Comparison of ENCODE assay signal across 13 cellular contexts in genomic region chr22:39448205-39449054, GRCh38. TPM values are rescaled to one million over a fixed set of nuclear protein-coding genes. Genes with fewer than 3 reads are reported as not detected.
DNase-seq lines count a peak whose midpoint lies in the region; ATAC-seq and TF ChIP-seq lines count a peak whose summit lies in the region.
"Had no signal": no experiment of that assay in that cellular context is flagged by ENCODE, and none has a peak within 500 bp of the region (broad histone marks: within the 10 kb centered on the region; RNA-seq: fewer than 3 reads in every experiment).

No MANE protein-coding gene starts in this region.

- no peaks in the 10 kb centered on the region for H3K36me3 ChIP-seq in hepatocyte (replicated peaks; ENCODE audit: insufficient read depth, low read depth)
- H3K36me3 ChIP-seq: ascending aorta, neural progenitor cell, tibial nerve had no signal

- H3K4me3 ChIP-seq in NB4 (ENCODE audit: low read depth, low read length) = no peak overlapping the region
- H3K4me3 ChIP-seq in hepatocyte = no peak overlapping the region
- H3K4me3 ChIP-seq: ascending aorta, neural progenitor cell, tibial nerve had no signal

- DNase-seq in activated CD4-positive, alpha-beta T cell treated with anti-CD3 and anti-CD28 coated beads, Interleukin-2, amount 10 ng/mL, durations not matched to agents 24 days and 14 days = no peak
- no peak for DNase-seq in activated CD4-positive, alpha-beta T cell treated with anti-CD3 and anti-CD28 coated beads, Interleukin-2, amount 50 U/mL, for 1 hour
- DNase-seq in NB4 (ENCODE audit: low read depth) (peak; percentile 35), hepatocyte (ENCODE audit: low spot score) (peak; percentile 68)
- no peak for DNase-seq in stimulated activated naive B cell treated with anti-CD40 and anti-IgM and Interleukin-4, amounts not matched to agents 10 μg/mL and 1 μg/mL and 100 μg/mL, for 72 hours
- no peak for DNase-seq in activated T-cell treated with anti-CD3 and anti-CD28 coated beads, Interleukin-2, amount 50 U/mL, for 1 hour
- DNase-seq: NCI-H2081, T-helper 9 cell had no signal

- no peaks in the 10 kb centered on the region for H3K9me3 Mint-ChIP-seq in activated CD4-positive, alpha-beta T cell treated with anti-CD3 and anti-CD28 coated beads, Interleukin-2, amount 10 ng/mL, durations not matched to agents 24 days and 14 days
- H3K9me3 Mint-ChIP-seq in stimulated activated naive B cell treated with anti-CD40 and anti-IgM and Interleukin-4, amounts not matched to agents 10 μg/mL and 1 μg/mL and 100 μg/mL, for 72 hours = no peaks in the 10 kb centered on the region
- H3K9me3 Mint-ChIP-seq: neural progenitor cell had no signal

- H3K27me3 ChIP-seq in hepatocyte = no peaks in the 10 kb centered on the region
- H3K27me3 ChIP-seq: ascending aorta, neural progenitor cell, tibial nerve had no signal

- 69% methylated on average over 19 of the region's 19 CpGs for WGBS in hepatocyte (ENCODE audit: low lambda C conversion rate, missing lambda C conversion rate)

- H2AFZ ChIP-seq in hepatocyte = no peak overlapping the region
- H2AFZ ChIP-seq: neural progenitor cell had no signal

- no peaks in the 10 kb centered on the region for H3K27me3 Mint-ChIP-seq in activated CD4-positive, alpha-beta T cell treated with anti-CD3 and anti-CD28 coated beads, Interleukin-2, amount 10 ng/mL, durations not matched to agents 24 days and 14 days
- H3K27me3 Mint-ChIP-seq in stimulated activated naive B cell treated with anti-CD40 and anti-IgM and Interleukin-4, amounts not matched to agents 10 μg/mL and 1 μg/mL and 100 μg/mL, for 72 hours = no peaks in the 10 kb centered on the region

- intact Hi-C loops in activated CD4-positive, alpha-beta T cell treated with anti-CD3 and anti-CD28 coated beads, Interleukin-2, amount 10 ng/mL, durations not matched to agents 24 days and 14 days (cut with micrococcal nuclease) = no loop called here

- peaks cover 11% of the 10 kb centered on the region for H3K4me1 ChIP-seq in hepatocyte (ENCODE audit: insufficient read depth)
- H3K4me1 ChIP-seq: ascending aorta had no signal

- no peak for ATAC-seq in stimulated activated naive B cell treated with anti-CD40 and anti-IgM and Interleukin-4, amounts not matched to agents 10 μg/mL and 1 μg/mL and 100 μg/mL, for 72 hours (replicated peaks)
- no peak for ATAC-seq in GM18907 (IDR thresholded peaks at IDR 0.05; ENCODE audit: unreplicated experiment)
- no peak for ATAC-seq in GM19455 (IDR thresholded peaks at IDR 0.05; ENCODE audit: unreplicated experiment)

- no peaks in the 10 kb centered on the region for H3K9me2 ChIP-seq in hepatocyte (replicated peaks; ENCODE audit: insufficient read depth)

- TF ChIP-seq CTCF in NB4 (IDR thresholded peaks at IDR 0.05; ENCODE audit: low read depth, low read length) (no peak), hepatocyte (IDR thresholded peaks at IDR 0.05; ENCODE audit: poor library complexity) (no peak)

- peak overlapping the region; percentile 80 for H3K27ac ChIP-seq in hepatocyte
- H3K27ac ChIP-seq: ascending aorta, neural progenitor cell had no signal

- peaks cover 28% of the 10 kb centered on the region for H3K4me1 Mint-ChIP-seq in activated CD4-positive, alpha-beta T cell treated with anti-CD3 and anti-CD28 coated beads, Interleukin-2, amount 10 ng/mL, durations not matched to agents 24 days and 14 days
- peaks cover 46 to 73% of the 10 kb centered on the region in 2 donors for H3K4me1 Mint-ChIP-seq in stimulated activated naive B cell treated with anti-CD40 and anti-IgM and Interleukin-4, amounts not matched to agents 10 μg/mL and 1 μg/mL and 100 μg/mL, for 72 hours

- TF ChIP-seq POLR2A in NB4 (IDR thresholded peaks at IDR 0.05; ENCODE audit: extremely low read depth, insufficient read length) = no peak

- H4K20me1 ChIP-seq in hepatocyte (ENCODE audit: insufficient read depth, poor library complexity, severe bottlenecking) = no peaks in the 10 kb centered on the region

- H3K79me2 ChIP-seq in hepatocyte = no peaks in the 10 kb centered on the region

- H3K27ac Mint-ChIP-seq in activated CD4-positive, alpha-beta T cell treated with anti-CD3 and anti-CD28 coated beads, Interleukin-2, amount 10 ng/mL, durations not matched to agents 24 days and 14 days = peak overlapping the region; percentile 37
- H3K27ac Mint-ChIP-seq in stimulated activated naive B cell treated with anti-CD40 and anti-IgM and Interleukin-4, amounts not matched to agents 10 μg/mL and 1 μg/mL and 100 μg/mL, for 72 hours = peak overlapping the region; percentile 68

- H3K36me3 Mint-ChIP-seq in activated CD4-positive, alpha-beta T cell treated with anti-CD3 and anti-CD28 coated beads, Interleukin-2, amount 10 ng/mL, durations not matched to agents 24 days and 14 days (ENCODE audit: low read depth) = no peaks in the 10 kb centered on the region
- H3K36me3 Mint-ChIP-seq in stimulated activated naive B cell treated with anti-CD40 and anti-IgM and Interleukin-4, amounts not matched to agents 10 μg/mL and 1 μg/mL and 100 μg/mL, for 72 hours = no peaks in the 10 kb centered on the region
- H3K36me3 Mint-ChIP-seq: neural progenitor cell had no signal

- H3K9me3 ChIP-seq in hepatocyte (ENCODE audit: low read depth) = no peaks in the 10 kb centered on the region
- H3K9me3 ChIP-seq: ascending aorta, tibial nerve had no signal

- H3K4me2 ChIP-seq in hepatocyte = no peak overlapping the region
- H3K4me2 ChIP-seq: neural progenitor cell had no signal

- H3K4me3 Mint-ChIP-seq in activated CD4-positive, alpha-beta T cell treated with anti-CD3 and anti-CD28 coated beads, Interleukin-2, amount 10 ng/mL, durations not matched to agents 24 days and 14 days = peak overlapping the region; percentile 10
- H3K4me3 Mint-ChIP-seq in stimulated activated naive B cell treated with anti-CD40 and anti-IgM and Interleukin-4, amounts not matched to agents 10 μg/mL and 1 μg/mL and 100 μg/mL, for 72 hours = peak overlapping the region; percentile 67 to 75
- H3K4me3 Mint-ChIP-seq: neural progenitor cell had no signal

RNA-seq across cellular contexts. Expression of gene MGAT3, which starts 8.4 kb away (rescaled TPM):
- 0.90 and 1.9 TPM in 2 replicates for total RNA-seq in activated CD4-positive, alpha-beta T cell treated with anti-CD3 and anti-CD28 coated beads, Interleukin-2, amount 10 ng/mL, durations not matched to agents 24 days and 14 days
- total RNA-seq in hepatocyte = 20.0 and 22.3 TPM in 2 replicates
- polyA plus RNA-seq in hepatocyte = 5.5 and 7.0 TPM in 2 replicates

RNA-seq across cellular contexts. Expression of gene TAB1, which starts 48.9 kb away (rescaled TPM):
- 24.9 and 27.0 TPM in 2 replicates for total RNA-seq in activated CD4-positive, alpha-beta T cell treated with anti-CD3 and anti-CD28 coated beads, Interleukin-2, amount 10 ng/mL, durations not matched to agents 24 days and 14 days
- total RNA-seq in hepatocyte = 13.3 and 14.0 TPM in 2 replicates
- 8.6 and 10.7 TPM in 2 replicates for polyA plus RNA-seq in hepatocyte

RNA-seq across cellular contexts. Expression of gene MIEF1, which starts 53.7 kb away (rescaled TPM):
- 53.7 and 54.8 TPM in 2 replicates for total RNA-seq in activated CD4-positive, alpha-beta T cell treated with anti-CD3 and anti-CD28 coated beads, Interleukin-2, amount 10 ng/mL, durations not matched to agents 24 days and 14 days
- total RNA-seq in hepatocyte = 25.8 and 31.8 TPM in 2 replicates
- polyA plus RNA-seq in hepatocyte = 17.5 and 22.2 TPM in 2 replicates

Comparison
In these comparisons a context has a peak if more than half of its experiments do, and no peak if none do; other contexts are left out.
1. DNase-seq: peak in NB4 (single experiment) and hepatocyte (single experiment); none in activated CD4-positive, alpha-beta T cell treated with anti-CD3 and anti-CD28 coated beads, Interleukin-2, amount 10 ng/mL, durations not matched to agents 24 days and 14 days (single experiment), activated CD4-positive, alpha-beta T cell treated with anti-CD3 and anti-CD28 coated beads, Interleukin-2, amount 50 U/mL, for 1 hour (single experiment), stimulated activated naive B cell treated with anti-CD40 and anti-IgM and Interleukin-4, amounts not matched to agents 10 μg/mL and 1 μg/mL and 100 μg/mL, for 72 hours (single experiment) and activated T-cell treated with anti-CD3 and anti-CD28 coated beads, Interleukin-2, amount 50 U/mL, for 1 hour (single experiment).